Comparison of ENCODE assay signal across 14 cellular contexts in the genomic region with DNA sequence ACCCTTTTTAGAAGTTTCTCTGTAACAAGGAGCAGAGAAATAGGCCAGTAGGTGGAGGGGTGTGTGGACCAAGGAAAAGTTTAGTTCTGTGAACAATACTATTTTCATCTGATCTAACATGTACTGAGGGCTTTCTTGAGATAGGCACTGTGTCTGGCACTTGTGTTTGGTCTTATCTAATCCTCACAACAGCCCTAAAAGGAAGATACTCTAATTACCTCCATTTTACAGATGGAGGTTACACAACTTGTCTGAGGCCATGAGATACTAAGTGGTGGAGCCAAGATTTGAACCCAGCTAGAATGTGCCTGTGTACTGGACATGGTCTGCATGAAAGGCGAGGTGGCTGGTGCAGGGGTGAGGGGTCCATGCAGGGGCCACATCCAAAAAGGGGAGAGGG. TPM values are rescaled to one million over a fixed set of nuclear protein-coding genes. Genes with fewer than 3 reads are reported as not detected.
DNase-seq lines count a peak whose midpoint lies in the region; FAIRE-seq and TF ChIP-seq lines count a peak whose summit lies in the region.
"Had no signal": no experiment of that assay in that cellular context is flagged by ENCODE, and none has a peak within 500 bp of the region (broad histone marks: within the 10 kb centered on the region; RNA-seq: fewer than 3 reads in every experiment).

No MANE protein-coding gene starts in this region.

- H3K9me3 Mint-ChIP-seq in activated naive CD4-positive, alpha-beta T cell treated with anti-CD3 and anti-CD28 coated beads, Interleukin-2, amount 10 ng/mL, durations not matched to agents 7 days and 5 days = no peaks in the 10 kb centered on the region
- H3K9me3 Mint-ChIP-seq in activated CD4-positive, alpha-beta memory T cell treated with anti-CD3 and anti-CD28 coated beads, Interleukin-2, amount 10 ng/mL, durations not matched to agents 7 days and 5 days = no peaks in the 10 kb centered on the region
- H3K9me3 Mint-ChIP-seq: mesothelial cell of epicardium had no signal

- CTCF ChIA-PET in activated naive CD4-positive, alpha-beta T cell treated with anti-CD3 and anti-CD28 coated beads, Interleukin-2, amount 10 ng/mL, durations not matched to agents 7 days and 5 days (lab: Charles Lee) = interaction anchor here (0.8 to 3.4 kb wide), 6 partner anchors 12 to 197 kb away, joined by 3 to 10 read pairs (median 4); no protein-coding TSS in a partner anchor
- CTCF ChIA-PET in activated CD4-positive, alpha-beta memory T cell treated with anti-CD3 and anti-CD28 coated beads, Interleukin-2, amount 10 ng/mL, durations not matched to agents 7 days and 5 days (lab: Charles Lee) = interaction anchor here (1.0 to 2.7 kb wide), 4 partner anchors 7 to 198 kb away, joined by 3 to 20 read pairs (median 11); a partner anchor contains a TSS

- H3K4me2 ChIP-seq in keratinocyte (ENCODE audit: control insufficient read depth, extremely low read depth, insufficient read depth, low read depth, low read length) (no peak overlapping the region), osteoblast (ENCODE audit: insufficient read depth, low read length) (no peak overlapping the region)

- POLR2A ChIA-PET in activated CD4-positive, alpha-beta memory T cell treated with anti-CD3 and anti-CD28 coated beads, Interleukin-2, amount 10 ng/mL, durations not matched to agents 7 days and 5 days (lab: Charles Lee) = interaction anchor here (1.2 to 2.4 kb wide), 5 partner anchors 18 to 134 kb away, joined by 3 to 16 read pairs (median 7); a partner anchor contains a TSS

- no peak for TF ChIP-seq EP300 in transverse colon (IDR thresholded peaks at IDR 0.05; ENCODE audit: low read depth)

- H3K9me3 ChIP-seq in keratinocyte (ENCODE audit: control insufficient read depth, low read depth, low read length) (no peaks in the 10 kb centered on the region), transverse colon (no peaks in the 10 kb centered on the region), esophagus squamous epithelium (no peaks in the 10 kb centered on the region), osteoblast (ENCODE audit: low read depth, low read length) (no peaks in the 10 kb centered on the region)
- H3K9me3 ChIP-seq: MG63 had no signal

- H3K27me3 Mint-ChIP-seq in activated naive CD4-positive, alpha-beta T cell treated with anti-CD3 and anti-CD28 coated beads, Interleukin-2, amount 10 ng/mL, durations not matched to agents 7 days and 5 days = no peaks in the 10 kb centered on the region
- no peaks in the 10 kb centered on the region for H3K27me3 Mint-ChIP-seq in activated CD4-positive, alpha-beta memory T cell treated with anti-CD3 and anti-CD28 coated beads, Interleukin-2, amount 10 ng/mL, durations not matched to agents 7 days and 5 days

- peak overlapping the region; percentile 45 for H3K4me3 Mint-ChIP-seq in activated naive CD4-positive, alpha-beta T cell treated with anti-CD3 and anti-CD28 coated beads, Interleukin-2, amount 10 ng/mL, durations not matched to agents 7 days and 5 days
- peak overlapping the region; percentile 68 for H3K4me3 Mint-ChIP-seq in activated CD4-positive, alpha-beta memory T cell treated with anti-CD3 and anti-CD28 coated beads, Interleukin-2, amount 10 ng/mL, durations not matched to agents 7 days and 5 days
- H3K4me3 Mint-ChIP-seq: mesothelial cell of epicardium had no signal

- in situ Hi-C loops in transverse colon (cut with MboI; ENCODE audit: low pct_ligation_motif_present in 1 of 4, low pct_unique_long_range_greater_than_20kb in 1 of 4, low sequenced_read_pairs in 3 of 4) = no loop called here

- dilution Hi-C loops in keratinocyte (cut with MboI; ENCODE audit: extremely low pct_ligation_motif_present, low sequenced_read_pairs) = no loop called here

- H3K79me2 ChIP-seq in keratinocyte (ENCODE audit: control insufficient read depth, insufficient read depth, low read length) (no peaks in the 10 kb centered on the region), osteoblast (ENCODE audit: insufficient read depth, low read length) (no peaks in the 10 kb centered on the region)
- H3K79me2 ChIP-seq: parathyroid adenoma had no signal

- peaks cover 83% of the 10 kb centered on the region for H3K4me1 Mint-ChIP-seq in activated naive CD4-positive, alpha-beta T cell treated with anti-CD3 and anti-CD28 coated beads, Interleukin-2, amount 10 ng/mL, durations not matched to agents 7 days and 5 days
- peaks cover 72% of the 10 kb centered on the region for H3K4me1 Mint-ChIP-seq in activated CD4-positive, alpha-beta memory T cell treated with anti-CD3 and anti-CD28 coated beads, Interleukin-2, amount 10 ng/mL, durations not matched to agents 7 days and 5 days

- TF ChIP-seq POLR2A in transverse colon (IDR thresholded peaks at IDR 0.05) = no peak
- TF ChIP-seq POLR2A in esophagus squamous epithelium (IDR thresholded peaks at IDR 0.05) = no peak

- no peak for DNase-seq in activated naive CD4-positive, alpha-beta T cell treated with anti-CD3 and anti-CD28 coated beads, Interleukin-2, amount 10 ng/mL, durations not matched to agents 7 days and 5 days
- no peak for DNase-seq in activated naive CD4-positive, alpha-beta T cell treated with Interleukin-2 at 50 U/mL for 16 hours
- DNase-seq in activated CD4-positive, alpha-beta memory T cell treated with anti-CD3 and anti-CD28 coated beads, Interleukin-2, amount 10 ng/mL, durations not matched to agents 7 days and 5 days = no peak
- DNase-seq in keratinocyte (ENCODE audit: low read depth, low spot score) = no peak
- no peak for DNase-seq in transverse colon
- no peak for DNase-seq in esophagus squamous epithelium (lab: John Stamatoyannopoulos, UW)
- DNase-seq in hepatic stellate cell (ENCODE audit: low spot score) = no peak
- DNase-seq in osteoblast (ENCODE audit: insufficient read length, low spot score, missing footprints) = no peak
- DNase-seq: foreskin fibroblast, MG63, SIG-M5 had no signal

- TF ChIP-seq CTCF in keratinocyte (optimal IDR thresholded peaks at IDR 0.05 in 1 of 3, IDR thresholded peaks at IDR 0.05 in 1 of 3, conservative IDR thresholded peaks at IDR 0.05 in 1 of 3; ENCODE audit: extremely low read depth in 1 of 3, insufficient read depth in 2 of 3, low read length in 3 of 3) = no peak
- TF ChIP-seq CTCF in transverse colon (IDR thresholded peaks at IDR 0.05) = no peak
- no peak for TF ChIP-seq CTCF in esophagus squamous epithelium (IDR thresholded peaks at IDR 0.05)
- no peak for TF ChIP-seq CTCF in osteoblast (IDR thresholded peaks at IDR 0.05; ENCODE audit: extremely low read depth, low read depth, low read length)

- peak overlapping the region; percentile 86 for H3K27ac Mint-ChIP-seq in activated naive CD4-positive, alpha-beta T cell treated with anti-CD3 and anti-CD28 coated beads, Interleukin-2, amount 10 ng/mL, durations not matched to agents 7 days and 5 days
- H3K27ac Mint-ChIP-seq in activated CD4-positive, alpha-beta memory T cell treated with anti-CD3 and anti-CD28 coated beads, Interleukin-2, amount 10 ng/mL, durations not matched to agents 7 days and 5 days = peak overlapping the region; percentile 95
- H3K27ac Mint-ChIP-seq: mesothelial cell of epicardium had no signal

- 94 to 100% methylated on average over 1 of the region's 1 CpG for WGBS in transverse colon (ENCODE audit: low coverage in 1 of 2), 2 donors
- 75 to 92% methylated on average over 1 of the region's 1 CpG for WGBS in esophagus squamous epithelium, 2 donors

- FAIRE-seq in keratinocyte (lab: Jason Lieb, UNC) = peak; percentile 13

- H4K20me1 ChIP-seq in keratinocyte (ENCODE audit: control insufficient read depth, extremely low read depth, insufficient read depth, low read length) = no peaks in the 10 kb centered on the region
- no peaks in the 10 kb centered on the region for H4K20me1 ChIP-seq in osteoblast (ENCODE audit: insufficient read depth, low read length)

- intact Hi-C loops in transverse colon (cut with DNase I; ENCODE audit: low total_unique reads) (loop anchor here (10.0 kb wide), 1 partner anchor 199 kb away; a partner anchor contains a TSS), esophagus squamous epithelium (cut with DNase I) (no loop called here)

- H3K27me3 ChIP-seq in keratinocyte (ENCODE audit: control insufficient read depth, extremely low read depth, insufficient read depth, low read length) (no peaks in the 10 kb centered on the region), transverse colon (no peaks in the 10 kb centered on the region), esophagus squamous epithelium (no peaks in the 10 kb centered on the region), osteoblast (ENCODE audit: insufficient read depth, low read length) (no peaks in the 10 kb centered on the region)
- H3K27me3 ChIP-seq: MG63 had no signal

- H3K36me3 Mint-ChIP-seq in activated naive CD4-positive, alpha-beta T cell treated with anti-CD3 and anti-CD28 coated beads, Interleukin-2, amount 10 ng/mL, durations not matched to agents 7 days and 5 days = peaks cover 58% of the 10 kb centered on the region
- H3K36me3 Mint-ChIP-seq in activated CD4-positive, alpha-beta memory T cell treated with anti-CD3 and anti-CD28 coated beads, Interleukin-2, amount 10 ng/mL, durations not matched to agents 7 days and 5 days (ENCODE audit: low read depth) = peaks cover 56% of the 10 kb centered on the region
- H3K36me3 Mint-ChIP-seq: mesothelial cell of epicardium had no signal

- H3K4me1 ChIP-seq in keratinocyte (ENCODE audit: control insufficient read depth, extremely low read depth, insufficient read depth, low read length) (peaks cover 14% of the 10 kb centered on the region), transverse colon (peaks cover 19 to 48% (median 28%) of the 10 kb centered on the region in 4 donors), esophagus squamous epithelium (peaks cover 24 to 49% (median 27%) of the 10 kb centered on the region in 3 donors), osteoblast (ENCODE audit: insufficient read depth, low read length) (peaks cover 14% of the 10 kb centered on the region)

- H3K27ac ChIP-seq in keratinocyte (ENCODE audit: control insufficient read depth, insufficient read depth, low read length) (no peak overlapping the region), transverse colon (peak overlapping the region in 3 of 4 donors; percentile 33 to 61 (median 54)), esophagus squamous epithelium (peak overlapping the region in 2 of 4 donors; percentile 31 to 76), osteoblast (ENCODE audit: low read depth, low read length) (no peak overlapping the region)
- H3K27ac ChIP-seq: parathyroid adenoma had no signal

- no peak overlapping the region for H3K4me3 ChIP-seq in keratinocyte (ENCODE audit: control insufficient read depth in 2 of 3, extremely low read depth in 1 of 3, insufficient read depth in 2 of 3, low read depth in 1 of 3, low read length in 3 of 3)
- H3K4me3 ChIP-seq in transverse colon = no peak overlapping the region
- no peak overlapping the region for H3K4me3 ChIP-seq in esophagus squamous epithelium
- no peak overlapping the region for H3K4me3 ChIP-seq in osteoblast (ENCODE audit: insufficient read depth, low read length)
- H3K4me3 ChIP-seq: MG63 had no signal

- H3K9me1 ChIP-seq in keratinocyte (ENCODE audit: control insufficient read depth, extremely low read depth, insufficient read depth, low read length) = no peaks in the 10 kb centered on the region

- H3K9ac ChIP-seq in keratinocyte (ENCODE audit: control insufficient read depth, extremely low read depth, insufficient read depth, low read length) = no peak overlapping the region
- H3K9ac ChIP-seq: parathyroid adenoma had no signal

- H3K36me3 ChIP-seq in keratinocyte (ENCODE audit: control insufficient read depth in 2 of 2, extremely low read depth in 1 of 2, insufficient read depth in 2 of 2, low read length in 2 of 2) (no peaks in the 10 kb centered on the region), transverse colon (no peaks in the 10 kb centered on the region), esophagus squamous epithelium (peaks cover 0 to 12% (median 0%) of the 10 kb centered on the region in 3 donors), osteoblast (ENCODE audit: insufficient read depth, low read length) (no peaks in the 10 kb centered on the region)
- H3K36me3 ChIP-seq: MG63 had no signal

- H2AFZ ChIP-seq in keratinocyte (ENCODE audit: control insufficient read depth, low read length) (no peak overlapping the region), osteoblast (ENCODE audit: low read length) (no peak overlapping the region)
- H2AFZ ChIP-seq: parathyroid adenoma had no signal

RNA-seq across cellular contexts. Expression of a gene that starts 4.5 kb away (rescaled TPM):
- 10 to 100 TPM; 79.8 to 86.7 TPM for total RNA-seq in activated CD4-positive, alpha-beta memory T cell treated with anti-CD3 and anti-CD28 coated beads, Interleukin-2, amount 10 ng/mL, durations not matched to agents 7 days and 5 days
- 0.39 to 1.5 TPM (median 1.0 TPM) in 3 replicates for polyA plus RNA-seq in keratinocyte
- 0.86 TPM for polyA plus RNA-seq in keratinocyte (2011; ENCODE audit: low read depth)
- 0.46 and 1.9 TPM in 2 replicates for polyA plus RNA-seq in keratinocyte (2011; cell fraction: cytosol; rRNA removed)
- polyA plus RNA-seq in keratinocyte (2011; cell fraction: nucleus; rRNA removed) = 0.95 and 1.2 TPM in 2 replicates
- polyA plus RNA-seq in keratinocyte (2012; ENCODE audit: low replicate concordance) = 1.6 TPM in 2 replicates
- polyA minus RNA-seq in keratinocyte = 1.2 to 2.0 TPM in 2 of 3 replicates, not detected in the other
- not detected for polyA minus RNA-seq in keratinocyte (2011; cell fraction: cytosol; rRNA and poly(A)+ RNA removed)
- polyA minus RNA-seq in keratinocyte (2011; cell fraction: nucleus; rRNA and poly(A)+ RNA removed) = not detected in 2 replicates
- 10 to 100 TPM; 20.8 to 53.1 (median 31.5) TPM for total RNA-seq in transverse colon
- total RNA-seq in esophagus squamous epithelium = 10 to 100 TPM in 1 of 4 donors, 1 to 10 TPM in 3; 3.5 to 41.6 (median 6.5) TPM
- 11.2 and 12.7 TPM in 2 replicates for total RNA-seq in osteoblast
- total RNA-seq: HT-29 had no signal

RNA-seq across cellular contexts. Expression of a gene that starts 5.2 kb away (rescaled TPM):
- total RNA-seq in activated CD4-positive, alpha-beta memory T cell treated with anti-CD3 and anti-CD28 coated beads, Interleukin-2, amount 10 ng/mL, durations not matched to agents 7 days and 5 days = 1 to 10 TPM; 1.8 to 2.0 TPM
- 2.4 to 5.7 TPM (median 3.9 TPM) in 3 replicates for polyA plus RNA-seq in keratinocyte
- 0.65 TPM for polyA plus RNA-seq in keratinocyte (2011; ENCODE audit: low read depth)
- polyA plus RNA-seq in keratinocyte (2011; cell fraction: cytosol; rRNA removed) = 3.8 and 4.2 TPM in 2 replicates
- polyA plus RNA-seq in keratinocyte (2011; cell fraction: nucleus; rRNA removed) = 6.0 and 6.1 TPM in 2 replicates
- 3.6 and 6.1 TPM in 2 replicates for polyA plus RNA-seq in keratinocyte (2012; ENCODE audit: low replicate concordance)
- polyA minus RNA-seq in keratinocyte = 1.8 to 3.0 TPM (median 2.2 TPM) in 3 replicates
- 2.1 TPM for polyA minus RNA-seq in keratinocyte (2011; cell fraction: cytosol; rRNA and poly(A)+ RNA removed)
- polyA minus RNA-seq in keratinocyte (2011; cell fraction: nucleus; rRNA and poly(A)+ RNA removed) = 2.2 and 3.6 TPM in 2 replicates
- total RNA-seq in transverse colon = 10 to 100 TPM; 19.7 to 94.3 (median 59.8) TPM
- 10 to 100 TPM in 2 of 4 donors, 1 to 10 TPM in 2; 3.8 to 21.7 (median 10.9) TPM for total RNA-seq in esophagus squamous epithelium
- total RNA-seq in osteoblast = 0.59 and 1.1 TPM in 2 replicates

RNA-seq across cellular contexts. Expression of a gene that starts 8.4 kb away (rescaled TPM):
- total RNA-seq in activated CD4-positive, alpha-beta memory T cell treated with anti-CD3 and anti-CD28 coated beads, Interleukin-2, amount 10 ng/mL, durations not matched to agents 7 days and 5 days = 10 to 100 TPM; 37.6 to 39.9 TPM
- polyA plus RNA-seq in keratinocyte = 98.9 to 110 TPM (median 99.1 TPM) in 3 replicates
- 15.9 TPM for polyA plus RNA-seq in keratinocyte (2011; ENCODE audit: low read depth)
- 90.1 and 106 TPM in 2 replicates for polyA plus RNA-seq in keratinocyte (2011; cell fraction: cytosol; rRNA removed)
- 72.1 TPM in 2 replicates for polyA plus RNA-seq in keratinocyte (2011; cell fraction: nucleus; rRNA removed)
- 37.4 and 53.9 TPM in 2 replicates for polyA plus RNA-seq in keratinocyte (2012; ENCODE audit: low replicate concordance)
- polyA minus RNA-seq in keratinocyte = 85.2 to 96.9 TPM (median 89.1 TPM) in 3 replicates
- 71.0 TPM for polyA minus RNA-seq in keratinocyte (2011; cell fraction: cytosol; rRNA and poly(A)+ RNA removed)
- polyA minus RNA-seq in keratinocyte (2011; cell fraction: nucleus; rRNA and poly(A)+ RNA removed) = 19.2 and 31.1 TPM in 2 replicates
- total RNA-seq in transverse colon (100 to 1,000 TPM in 1 of 4 donors, 10 to 100 TPM in 3; 37.0 to 159 (median 45.2) TPM), esophagus squamous epithelium (10 to 100 TPM; 32.1 to 65.4 (median 48.3) TPM), osteoblast (54.2 and 68.0 TPM in 2 replicates)

RNA-seq across cellular contexts. Expression of a gene that starts 26.1 kb away (rescaled TPM):
- 10 to 100 TPM; 34.5 to 36.0 TPM for total RNA-seq in activated CD4-positive, alpha-beta memory T cell treated with anti-CD3 and anti-CD28 coated beads, Interleukin-2, amount 10 ng/mL, durations not matched to agents 7 days and 5 days
- polyA plus RNA-seq in keratinocyte = 12.2 to 26.6 TPM (median 14.0 TPM) in 3 replicates
- 17.3 TPM for polyA plus RNA-seq in keratinocyte (2011; ENCODE audit: low read depth)
- 8.8 and 11.4 TPM in 2 replicates for polyA plus RNA-seq in keratinocyte (2011; cell fraction: cytosol; rRNA removed)
- 2.3 and 4.7 TPM in 2 replicates for polyA plus RNA-seq in keratinocyte (2011; cell fraction: nucleus; rRNA removed)
- 7.8 and 37.6 TPM in 2 replicates for polyA plus RNA-seq in keratinocyte (2012; ENCODE audit: low replicate concordance)
- polyA minus RNA-seq in keratinocyte = 9.5 to 21.7 TPM (median 16.4 TPM) in 3 replicates
- 4.0 TPM for polyA minus RNA-seq in keratinocyte (2011; cell fraction: cytosol; rRNA and poly(A)+ RNA removed)
- polyA minus RNA-seq in keratinocyte (2011; cell fraction: nucleus; rRNA and poly(A)+ RNA removed) = 1.9 and 2.1 TPM in 2 replicates
- 100 to 1,000 TPM in 1 of 4 donors, 10 to 100 TPM in 2, 1 to 10 TPM in 1; 3.8 to 102 (median 35.1) TPM for total RNA-seq in transverse colon
- total RNA-seq in esophagus squamous epithelium = 10 to 100 TPM; 32.1 to 52.9 (median 45.2) TPM
- 31.8 and 55.7 TPM in 2 replicates for total RNA-seq in osteoblast

RNA-seq across cellular contexts. Expression of a gene that starts 30.3 kb away (rescaled TPM):
- 10 to 100 TPM; 54.1 to 58.6 TPM for total RNA-seq in activated CD4-positive, alpha-beta memory T cell treated with anti-CD3 and anti-CD28 coated beads, Interleukin-2, amount 10 ng/mL, durations not matched to agents 7 days and 5 days
- polyA plus RNA-seq in keratinocyte = 57.8 to 71.5 TPM (median 63.0 TPM) in 3 replicates
- 4.6 TPM for polyA plus RNA-seq in keratinocyte (2011; ENCODE audit: low read depth)
- polyA plus RNA-seq in keratinocyte (2011; cell fraction: cytosol; rRNA removed) = 34.9 and 50.7 TPM in 2 replicates
- 59.1 and 75.4 TPM in 2 replicates for polyA plus RNA-seq in keratinocyte (2011; cell fraction: nucleus; rRNA removed)
- polyA plus RNA-seq in keratinocyte (2012; ENCODE audit: low replicate concordance) = 32.9 and 34.3 TPM in 2 replicates
- polyA minus RNA-seq in keratinocyte = 56.7 to 87.7 TPM (median 77.3 TPM) in 3 replicates
- polyA minus RNA-seq in keratinocyte (2011; cell fraction: cytosol; rRNA and poly(A)+ RNA removed) = 35.3 TPM
- 21.5 and 22.4 TPM in 2 replicates for polyA minus RNA-seq in keratinocyte (2011; cell fraction: nucleus; rRNA and poly(A)+ RNA removed)
- total RNA-seq in transverse colon (100 to 1,000 TPM in 3 of 4 donors, 10 to 100 TPM in 1; 97.9 to 312 (median 157) TPM), esophagus squamous epithelium (100 to 1,000 TPM in 2 of 4 donors, 10 to 100 TPM in 2; 69.3 to 123 (median 100) TPM), osteoblast (60.1 and 64.1 TPM in 2 replicates)

Comparison
In these comparisons a context has a peak if more than half of its experiments do, and no peak if none do; other contexts are left out.
1. H3K27ac ChIP-seq: peak in transverse colon (3 of 4); none in keratinocyte (single experiment) and osteoblast (single experiment).